20 cellular contexts compared by ENCODE assay signal in the genomic region with DNA sequence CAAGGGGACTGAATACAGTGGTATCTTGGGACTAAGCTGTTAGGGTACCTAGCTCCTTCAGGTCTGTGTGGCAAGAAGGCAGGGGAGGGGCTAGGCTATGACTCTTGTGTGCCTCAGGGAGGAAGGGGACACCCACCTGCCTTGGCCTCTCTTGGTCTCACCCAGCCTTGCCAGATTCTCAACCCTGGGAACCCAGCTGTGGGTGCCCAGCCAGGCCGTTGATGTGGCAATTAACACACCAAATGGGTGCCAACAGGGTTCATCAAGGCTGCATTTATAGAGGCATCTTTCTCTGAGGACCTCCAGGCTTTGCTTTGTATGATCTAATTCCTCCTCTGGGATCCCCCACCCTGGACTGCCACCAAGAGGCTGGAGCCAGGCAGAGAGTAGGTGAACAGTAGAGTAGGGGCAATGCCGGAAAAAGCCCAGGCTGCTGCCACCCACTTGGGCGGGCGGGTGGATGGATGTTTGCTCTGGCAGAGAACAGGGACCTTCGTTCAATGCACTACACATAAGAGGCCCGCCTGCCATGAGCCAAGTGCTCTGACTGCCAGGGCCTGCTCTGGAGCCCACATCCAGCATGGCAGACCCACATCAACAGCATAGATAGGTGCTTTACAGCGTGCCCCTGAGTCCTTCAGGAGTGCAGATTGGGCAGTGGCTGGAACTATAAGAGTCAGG. TPM values are rescaled to one million over a fixed set of nuclear protein-coding genes. Genes with fewer than 3 reads are reported as not detected.
DNase-seq lines count a peak whose midpoint lies in the region; ATAC-seq and TF ChIP-seq lines count a peak whose summit lies in the region.
"Had no signal": no experiment of that assay in that cellular context is flagged by ENCODE, and none has a peak within 500 bp of the region (broad histone marks: within the 10 kb centered on the region; RNA-seq: fewer than 3 reads in every experiment).

No MANE protein-coding gene starts in this region.

- no peak overlapping the region for H4K91ac ChIP-seq in IMR-90 (ENCODE audit: insufficient read depth, low read depth, low read length)

- DNase-seq in IMR-90: no peak
- peak; percentile 67 for DNase-seq in left lobe of liver (ENCODE audit: low spot score)
- no peak for DNase-seq in activated T-helper 1 cell treated with anti-CD3 and anti-CD28 coated beads, Interleukin-12 subunit alpha, Interleukin-12 subunit beta, Interleukin-2, Interleukin-4 antibody, amounts not matched to agents 30 ng/mL and 10 ng/mL and 1 ng/mL, durations not matched to agents 14 hours and 24 hours and 36 hours (ENCODE audit: low spot score)
- DNase-seq in NCI-H69 (lab: John Stamatoyannopoulos, UW): no peak
- DNase-seq: activated CD4-positive, alpha-beta T cell treated with anti-CD3 and anti-CD28 coated beads, Interleukin-2, amount 10 ng/mL, durations not matched to agents 24 days and 14 days; activated gamma-delta T cell; CD4-positive, alpha-beta memory T cell; heart left ventricle; NCI-H1694; NCI-H82; PC-3; stimulated activated naive CD8-positive, alpha-beta T cell treated with anti-CD3 and anti-CD28 coated beads, Interleukin-15, Interleukin-2, amounts not matched to agents 100 U/mL and 50 U/mL, for 24 hours; T-cell had no signal

- peaks cover 10% of the 10 kb centered on the region for H3K4me1 Mint-ChIP-seq in activated T-helper 1 cell treated with anti-CD3 and anti-CD28 coated beads, Interleukin-12 subunit alpha, Interleukin-12 subunit beta, Interleukin-2, Interleukin-4 antibody, amounts not matched to agents 30 ng/mL and 10 ng/mL and 1 ng/mL, durations not matched to agents 14 hours and 24 hours and 36 hours (ENCODE audit: low read depth)

- no peak overlapping the region for H3K27ac Mint-ChIP-seq in activated T-helper 1 cell treated with anti-CD3 and anti-CD28 coated beads, Interleukin-12 subunit alpha, Interleukin-12 subunit beta, Interleukin-2, Interleukin-4 antibody, amounts not matched to agents 30 ng/mL and 10 ng/mL and 1 ng/mL, durations not matched to agents 14 hours and 24 hours and 36 hours
- H3K27ac Mint-ChIP-seq: progenitor cell of endocrine pancreas, T-cell had no signal

- no peak overlapping the region for H3K56ac ChIP-seq in IMR-90 (ENCODE audit: extremely low read depth, insufficient read depth, low read length)

- H2BK5ac ChIP-seq in IMR-90 (ENCODE audit: low read depth, low read length, poor library complexity, severe bottlenecking): no peak overlapping the region

- CTCF ChIA-PET in IMR-90 (lab: Yijun Ruan, JAX): interaction anchor here (1.2 to 1.4 kb wide), 2 partner anchors 9 to 124 kb away, joined by 4 to 10 read pairs; no protein-coding TSS in a partner anchor

- H4K8ac ChIP-seq in IMR-90 (ENCODE audit: low read depth in 2 of 2, low read length in 2 of 2): no peak overlapping the region

- H3K27me3 Mint-ChIP-seq in activated T-helper 1 cell treated with anti-CD3 and anti-CD28 coated beads, Interleukin-12 subunit alpha, Interleukin-12 subunit beta, Interleukin-2, Interleukin-4 antibody, amounts not matched to agents 30 ng/mL and 10 ng/mL and 1 ng/mL, durations not matched to agents 14 hours and 24 hours and 36 hours (ENCODE audit: insufficient read depth): no peaks in the 10 kb centered on the region
- H3K27me3 Mint-ChIP-seq: activated CD4-positive, alpha-beta T cell treated with anti-CD3 and anti-CD28 coated beads, Interleukin-2, amount 10 ng/mL, durations not matched to agents 24 days and 14 days; CD4-positive, alpha-beta memory T cell; progenitor cell of endocrine pancreas; T-cell had no signal

- no peak overlapping the region for H3K4me3 ChIP-seq in IMR-90 (ENCODE audit: insufficient read depth, low read depth, low read length)
- H3K4me3 ChIP-seq: heart left ventricle, skin epidermis, tibial nerve had no signal

- H3K27ac ChIP-seq in IMR-90 (ENCODE audit: insufficient read depth, low read length): no peak overlapping the region
- H3K27ac ChIP-seq: skin epidermis had no signal

- no peaks in the 10 kb centered on the region for H3K9me3 Mint-ChIP-seq in activated T-helper 1 cell treated with anti-CD3 and anti-CD28 coated beads, Interleukin-12 subunit alpha, Interleukin-12 subunit beta, Interleukin-2, Interleukin-4 antibody, amounts not matched to agents 30 ng/mL and 10 ng/mL and 1 ng/mL, durations not matched to agents 14 hours and 24 hours and 36 hours
- H3K9me3 Mint-ChIP-seq: activated CD4-positive, alpha-beta T cell treated with anti-CD3 and anti-CD28 coated beads, Interleukin-2, amount 10 ng/mL, durations not matched to agents 24 days and 14 days; CD4-positive, alpha-beta memory T cell; T-cell had no signal

- no peak for TF ChIP-seq CTCF in IMR-90 (conservative IDR thresholded peaks at IDR 0.05; ENCODE audit: low read depth, low read length)

- no peak overlapping the region for H3K9ac ChIP-seq in IMR-90 (ENCODE audit: low read depth, low read length)

- no peak overlapping the region for H3K18ac ChIP-seq in IMR-90 (ENCODE audit: low read depth, low read length)

- no peak for TF ChIP-seq RAD21 in IMR-90 (IDR thresholded peaks at IDR 0.05; ENCODE audit: low read length)

- H3K9me1 ChIP-seq in IMR-90 (ENCODE audit: insufficient read depth, low read length): peaks cover 3% of the 10 kb centered on the region

- peaks cover 11% of the 10 kb centered on the region for H3K4me1 ChIP-seq in IMR-90 (ENCODE audit: control insufficient read depth, insufficient read depth, low read length)

- no peak for TF ChIP-seq POLR2A in IMR-90 (IDR thresholded peaks at IDR 0.05; ENCODE audit: low read depth, low read length)

- whole genome bisulfite sequencing in IMR-90 (ENCODE audit: extremely low coverage in 2 of 2, insufficient read length in 1 of 2), 2 experiments: 80% methylated on average over 3 of the region's 7 CpGs; no CpG with 5 or more reads in 1 of the 2 experiments

- peak overlapping the region; percentile 63; the same call in 1 of the 2 replicates for H2AK5ac ChIP-seq in IMR-90 (ENCODE audit: low read depth, low read length)

- no peak overlapping the region for H3K4me3 Mint-ChIP-seq in activated T-helper 1 cell treated with anti-CD3 and anti-CD28 coated beads, Interleukin-12 subunit alpha, Interleukin-12 subunit beta, Interleukin-2, Interleukin-4 antibody, amounts not matched to agents 30 ng/mL and 10 ng/mL and 1 ng/mL, durations not matched to agents 14 hours and 24 hours and 36 hours
- H3K4me3 Mint-ChIP-seq: activated CD4-positive, alpha-beta T cell treated with anti-CD3 and anti-CD28 coated beads, Interleukin-2, amount 10 ng/mL, durations not matched to agents 24 days and 14 days; CD4-positive, alpha-beta memory T cell; T-cell had no signal

- H3K36me3 Mint-ChIP-seq in activated T-helper 1 cell treated with anti-CD3 and anti-CD28 coated beads, Interleukin-12 subunit alpha, Interleukin-12 subunit beta, Interleukin-2, Interleukin-4 antibody, amounts not matched to agents 30 ng/mL and 10 ng/mL and 1 ng/mL, durations not matched to agents 14 hours and 24 hours and 36 hours (ENCODE audit: low read depth): peaks cover 4% of the 10 kb centered on the region
- H3K36me3 Mint-ChIP-seq: CD4-positive, alpha-beta memory T cell; T-cell had no signal

- ATAC-seq in IMR-90 (ENCODE audit: low read depth) (no peak), left lobe of liver (peak; percentile 83)
- ATAC-seq: stimulated activated naive CD8-positive, alpha-beta T cell treated with anti-CD3 and anti-CD28 coated beads, Interleukin-15, Interleukin-2, amounts not matched to agents 100 U/mL and 50 U/mL, for 24 hours had no signal

- no peak overlapping the region for H2AFZ ChIP-seq in IMR-90 (replicated peaks; ENCODE audit: low read length, poor library complexity)

- no TSS peak for BruUV-seq in IMR-90 (replicated peaks; lab: Mats Ljungman, UMichigan)

- no peaks in the 10 kb centered on the region for H3K9me3 ChIP-seq in IMR-90 (ENCODE audit: control insufficient read depth, insufficient read depth, low read length)
- H3K9me3 ChIP-seq: heart left ventricle, tibial nerve had no signal

- POLR2A ChIA-PET in IMR-90 (lab: Charles Lee; ENCODE audit: unreplicated experiment): interaction anchor here (1.0 kb wide), 1 partner anchor 19 kb away, joined by 4 read pairs; the partner anchor contains the start of gene TMUB2

- no peak overlapping the region for H3K14ac ChIP-seq in IMR-90 (replicated peaks; ENCODE audit: low read depth, low read length)

- intact Hi-C loops in IMR-90 (cut with micrococcal nuclease): loop anchor here (10.0 kb wide), 1 partner anchor 123 kb away; no protein-coding TSS in a partner anchor
- intact Hi-C loops in activated T-helper 1 cell treated with anti-CD3 and anti-CD28 coated beads, Interleukin-12 subunit alpha, Interleukin-12 subunit beta, Interleukin-2, Interleukin-4 antibody, amounts not matched to agents 30 ng/mL and 10 ng/mL and 1 ng/mL, durations not matched to agents 14 hours and 24 hours and 36 hours (cut with micrococcal nuclease): no loop called here

- dilution Hi-C loops in IMR-90 (cut with HindIII; ENCODE audit: low sequenced_read_pairs, unreplicated experiment): no loop called here

- no peak overlapping the region for H4K5ac ChIP-seq in IMR-90 (ENCODE audit: low read depth, low read length)

- H3K27me3 ChIP-seq in IMR-90 (ENCODE audit: control insufficient read depth, insufficient read depth, low read length): no peaks in the 10 kb centered on the region
- H3K27me3 ChIP-seq: heart left ventricle, tibial nerve had no signal

- H2BK15ac ChIP-seq in IMR-90 (ENCODE audit: low read depth, low read length): no peak overlapping the region

- no peak overlapping the region for H2BK20ac ChIP-seq in IMR-90 (ENCODE audit: low read depth, low read length)

- H3K36me3 ChIP-seq in IMR-90 (ENCODE audit: control insufficient read depth, insufficient read depth, low read length): no peaks in the 10 kb centered on the region
- H3K36me3 ChIP-seq: tibial nerve had no signal

- H3K4me2 ChIP-seq in IMR-90 (ENCODE audit: low read depth, low read length): no peak overlapping the region

- in situ Hi-C loops in IMR-90 (cut with MboI; ENCODE audit: low sequenced_read_pairs): loop anchor here (10.0 kb wide), 1 partner anchor 223 kb away; the partner anchor contains the start of gene PPY

- no peak overlapping the region for H3K23ac ChIP-seq in IMR-90 (ENCODE audit: low read depth, low read length)

- H4K20me1 ChIP-seq in IMR-90 (ENCODE audit: insufficient read depth, low read length): no peaks in the 10 kb centered on the region

- H2BK120ac ChIP-seq in IMR-90 (ENCODE audit: low read depth, low read length): no peak overlapping the region

- peak overlapping the region; percentile 65 for H2AK9ac ChIP-seq in IMR-90 (replicated peaks; ENCODE audit: low read depth, low read length, poor library complexity)

- H3K4ac ChIP-seq in IMR-90 (ENCODE audit: low read depth, low read length): no peak overlapping the region

- H3K79me1 ChIP-seq in IMR-90 (ENCODE audit: low read depth in 1 of 2, low read length in 2 of 2): peaks cover 0 to 5% of the 10 kb centered on the region in 2 experiments; a peak in 1 of 4 replicates

RNA-seq across cellular contexts. Expression of gene ASB16, which starts 3.2 kb away (rescaled TPM):
- total RNA-seq in IMR-90 (2012; rRNA removed) (not detected in 2 replicates), left lobe of liver (not detected)
- polyA plus RNA-seq in IMR-90 (2012; rRNA removed): 0.05 and 0.06 TPM in 2 replicates
- 0.04 and 0.13 TPM in 2 replicates for polyA plus RNA-seq in IMR-90 (2012; cell fraction: cytosol; rRNA removed)
- 0.15 and 0.34 TPM in 2 replicates for polyA plus RNA-seq in IMR-90 (2012; cell fraction: nucleus; rRNA removed; ENCODE audit: low replicate concordance)
- 1.6 TPM for polyA plus RNA-seq in PFSK-1 (2012; ENCODE audit: insufficient read length, low read depth)
- 0.31 and 0.42 TPM in 2 replicates for total RNA-seq in activated T-helper 1 cell treated with anti-CD3 and anti-CD28 coated beads, Interleukin-12 subunit alpha, Interleukin-12 subunit beta, Interleukin-2, Interleukin-4 antibody, amounts not matched to agents 30 ng/mL and 10 ng/mL and 1 ng/mL, durations not matched to agents 14 hours and 24 hours and 36 hours
- total RNA-seq: bronchial epithelial cell; CD4-positive, alpha-beta memory T cell; mononuclear cell had no signal
- polyA plus RNA-seq: neural cell had no signal

RNA-seq across cellular contexts. Expression of gene TMUB2, which starts 19.5 kb away (rescaled TPM):
- 16.5 and 17.8 TPM in 2 replicates for total RNA-seq in IMR-90 (2012; rRNA removed)
- 42.5 and 43.6 TPM in 2 replicates for polyA plus RNA-seq in IMR-90 (2012; rRNA removed)
- polyA plus RNA-seq in IMR-90 (2012; cell fraction: cytosol; rRNA removed): 20.7 and 37.7 TPM in 2 replicates
- polyA plus RNA-seq in IMR-90 (2012; cell fraction: nucleus; rRNA removed; ENCODE audit: low replicate concordance): 191 and 195 TPM in 2 replicates
- polyA plus RNA-seq in PFSK-1 (2012; ENCODE audit: insufficient read length, low read depth): 38.9 TPM
- 14.3 TPM for total RNA-seq in left lobe of liver
- 17.3 and 18.7 TPM in 2 replicates for total RNA-seq in activated T-helper 1 cell treated with anti-CD3 and anti-CD28 coated beads, Interleukin-12 subunit alpha, Interleukin-12 subunit beta, Interleukin-2, Interleukin-4 antibody, amounts not matched to agents 30 ng/mL and 10 ng/mL and 1 ng/mL, durations not matched to agents 14 hours and 24 hours and 36 hours

RNA-seq across cellular contexts. Expression of gene HROB, which starts 25.6 kb away (rescaled TPM):
- total RNA-seq in IMR-90 (2012; rRNA removed): 2.8 and 3.2 TPM in 2 replicates
- polyA plus RNA-seq in IMR-90 (2012; rRNA removed): 4.0 and 4.4 TPM in 2 replicates
- 1.8 TPM in 2 replicates for polyA plus RNA-seq in IMR-90 (2012; cell fraction: cytosol; rRNA removed)
- polyA plus RNA-seq in IMR-90 (2012; cell fraction: nucleus; rRNA removed; ENCODE audit: low replicate concordance): 6.9 and 8.0 TPM in 2 replicates
- 16.9 TPM for polyA plus RNA-seq in PFSK-1 (2012; ENCODE audit: insufficient read length, low read depth)
- total RNA-seq in left lobe of liver: 0.38 TPM
- total RNA-seq in activated T-helper 1 cell treated with anti-CD3 and anti-CD28 coated beads, Interleukin-12 subunit alpha, Interleukin-12 subunit beta, Interleukin-2, Interleukin-4 antibody, amounts not matched to agents 30 ng/mL and 10 ng/mL and 1 ng/mL, durations not matched to agents 14 hours and 24 hours and 36 hours: 23.0 and 23.1 TPM in 2 replicates

RNA-seq across cellular contexts. Expression of gene ATXN7L3, which starts 32.4 kb away (rescaled TPM):
- 17.2 and 17.5 TPM in 2 replicates for total RNA-seq in IMR-90 (2012; rRNA removed)
- 38.3 and 40.9 TPM in 2 replicates for polyA plus RNA-seq in IMR-90 (2012; rRNA removed)
- 28.3 and 33.9 TPM in 2 replicates for polyA plus RNA-seq in IMR-90 (2012; cell fraction: cytosol; rRNA removed)
- 91.0 and 111 TPM in 2 replicates for polyA plus RNA-seq in IMR-90 (2012; cell fraction: nucleus; rRNA removed; ENCODE audit: low replicate concordance)
- 107 TPM for polyA plus RNA-seq in PFSK-1 (2012; ENCODE audit: insufficient read length, low read depth)
- total RNA-seq in left lobe of liver: 26.6 TPM
- 125 and 126 TPM in 2 replicates for total RNA-seq in activated T-helper 1 cell treated with anti-CD3 and anti-CD28 coated beads, Interleukin-12 subunit alpha, Interleukin-12 subunit beta, Interleukin-2, Interleukin-4 antibody, amounts not matched to agents 30 ng/mL and 10 ng/mL and 1 ng/mL, durations not matched to agents 14 hours and 24 hours and 36 hours

RNA-seq across cellular contexts. Expression of gene HDAC5, which starts 43.9 kb away (rescaled TPM):
- total RNA-seq in IMR-90 (2012; rRNA removed): 61.3 and 71.4 TPM in 2 replicates
- 47.0 and 50.0 TPM in 2 replicates for polyA plus RNA-seq in IMR-90 (2012; rRNA removed)
- polyA plus RNA-seq in IMR-90 (2012; cell fraction: cytosol; rRNA removed): 21.2 and 58.0 TPM in 2 replicates
- polyA plus RNA-seq in IMR-90 (2012; cell fraction: nucleus; rRNA removed; ENCODE audit: low replicate concordance): 87.7 and 169 TPM in 2 replicates
- 289 TPM for polyA plus RNA-seq in PFSK-1 (2012; ENCODE audit: insufficient read length, low read depth)
- total RNA-seq in left lobe of liver: 16.8 TPM
- 20.6 and 22.8 TPM in 2 replicates for total RNA-seq in activated T-helper 1 cell treated with anti-CD3 and anti-CD28 coated beads, Interleukin-12 subunit alpha, Interleukin-12 subunit beta, Interleukin-2, Interleukin-4 antibody, amounts not matched to agents 30 ng/mL and 10 ng/mL and 1 ng/mL, durations not matched to agents 14 hours and 24 hours and 36 hours
